ENCODE assay signal across 35 cellular contexts in the genomic region with DNA sequence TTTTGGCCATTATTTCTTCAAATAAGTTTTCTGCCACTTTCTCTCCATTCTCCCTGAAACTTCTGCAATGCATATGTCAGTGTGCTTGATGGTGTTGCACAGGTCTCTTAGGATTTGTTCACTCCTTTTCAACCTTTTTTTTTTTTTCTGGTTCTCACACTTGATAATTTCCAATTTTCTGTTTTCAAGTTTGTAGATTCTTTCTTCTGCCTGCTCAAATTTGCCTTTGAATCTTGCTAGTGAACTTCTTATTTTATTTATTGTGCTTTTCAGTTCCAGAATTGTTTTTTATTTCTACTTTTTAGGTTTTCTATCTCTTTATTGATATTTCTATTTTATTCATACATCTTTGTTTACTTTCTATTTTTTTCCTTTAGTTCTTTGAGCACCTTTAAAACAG. TPM values are rescaled to one million over a fixed set of nuclear protein-coding genes. Genes with fewer than 3 reads are reported as not detected.
"Had no signal": no experiment of that assay in that cellular context is flagged by ENCODE, and none has a peak within 500 bp of the region (broad histone marks: within the 10 kb centered on the region; RNA-seq: fewer than 3 reads in every experiment).

No MANE protein-coding gene starts in this region.

- DNase-seq: activated B cell treated with CpG ODN at 0.5 μM for 24 hours; activated CD4-positive, alpha-beta T cell treated with anti-CD3 and anti-CD28 coated beads for 48 hours; activated CD4-positive, alpha-beta T cell treated with anti-CD3 and anti-CD28 coated beads, Interleukin-2, amount 50 U/mL, for 1 hour; activated CD4-positive, alpha-beta T cell treated with anti-CD3 and anti-CD28 coated beads, Interleukin-2, amount 50 U/mL, for 48 hours; activated CD8-positive, alpha-beta memory T cell treated with anti-CD3 and anti-CD28 coated beads for 24 hours; activated CD8-positive, alpha-beta T cell treated with anti-CD3 and anti-CD28 coated beads for 36 hours; activated effector memory CD4-positive, alpha-beta T cell treated with Interleukin-2 at 50 U/mL for 16 hours; activated gamma-delta T cell treated with Interleukin-2 at 50 U/mL for 16 hours; activated naive CD4-positive, alpha-beta T cell treated with anti-CD3 and anti-CD28 coated beads, Interleukin-2, amount 50 U/mL, for 16 hours; activated naive CD4-positive, alpha-beta T cell treated with Interleukin-2 at 50 U/mL for 16 hours; activated naive CD8-positive, alpha-beta T cell treated with anti-CD3 and anti-CD28 coated beads, Interleukin-2, amount 10 ng/mL, durations not matched to agents 7 days and 5 days; activated T-cell treated with anti-CD3 and anti-CD28 coated beads, Interleukin-2, amount 50 U/mL, for 4 hours; amniotic stem cell; anterior cingulate cortex; caudate nucleus; cortex of kidney; dermis blood vessel endothelial cell; effector CD4-positive, alpha-beta T cell; effector memory CD8-positive, alpha-beta T cell; erythroblast; gastrocnemius medialis; glutamatergic neuron; heart left ventricle; T-helper 1 cell; T-helper 17 cell; T1000; WERI-Rb-1 had no signal

- H3K27me3 Mint-ChIP-seq: activated B cell treated with CpG ODN at 0.5 μM for 24 hours; activated CD8-positive, alpha-beta T cell treated with anti-CD3 and anti-CD28 coated beads for 36 hours; activated naive CD8-positive, alpha-beta T cell treated with anti-CD3 and anti-CD28 coated beads, Interleukin-2, amount 10 ng/mL, durations not matched to agents 7 days and 5 days; activated T-helper 17 cell treated with anti-CD3 and anti-CD28 coated beads, Interleukin-2, amount 50 U/mL, for 72 hours; effector memory CD8-positive, alpha-beta T cell; T-helper 17 cell had no signal

- H3K4me3 ChIP-seq: esophagus muscularis mucosa, gastrocnemius medialis, heart left ventricle had no signal

- H3K9me3 ChIP-seq: gastrocnemius medialis had no signal

- H3K4me3 Mint-ChIP-seq: activated B cell treated with CpG ODN at 0.5 μM for 24 hours; activated CD8-positive, alpha-beta T cell treated with anti-CD3 and anti-CD28 coated beads for 36 hours; activated naive CD8-positive, alpha-beta T cell treated with anti-CD3 and anti-CD28 coated beads, Interleukin-2, amount 10 ng/mL, durations not matched to agents 7 days and 5 days; activated T-cell treated with anti-CD3 and anti-CD28 coated beads, Interleukin-2, amount 50 U/mL, for 4 hours; activated T-helper 17 cell treated with anti-CD3 and anti-CD28 coated beads, Interleukin-2, amount 50 U/mL, for 72 hours; effector memory CD8-positive, alpha-beta T cell; T-helper 17 cell; T-helper 2 cell treated with Interferon-gamma antibody and Interleukin-4, amounts not matched to agents 5 μg/mL and 100 μg/mL, for 36 hours had no signal

- H3K36me3 ChIP-seq: esophagus muscularis mucosa, gastrocnemius medialis, heart left ventricle, WERI-Rb-1 had no signal

- H3K27ac ChIP-seq: esophagus muscularis mucosa, foreskin keratinocyte, gastrocnemius medialis, heart left ventricle, WERI-Rb-1 had no signal

- H3K4me1 Mint-ChIP-seq: T-helper 17 cell had no signal

- H3K27ac Mint-ChIP-seq: activated B cell treated with CpG ODN at 0.5 μM for 24 hours; activated CD8-positive, alpha-beta T cell treated with anti-CD3 and anti-CD28 coated beads for 36 hours; activated naive CD8-positive, alpha-beta T cell treated with anti-CD3 and anti-CD28 coated beads, Interleukin-2, amount 10 ng/mL, durations not matched to agents 7 days and 5 days; activated T-helper 17 cell treated with anti-CD3 and anti-CD28 coated beads, Interleukin-2, amount 50 U/mL, for 72 hours; effector memory CD8-positive, alpha-beta T cell; T-helper 17 cell; T-helper 2 cell treated with Interferon-gamma antibody and Interleukin-4, amounts not matched to agents 5 μg/mL and 100 μg/mL, for 36 hours had no signal

- H3K4me1 ChIP-seq: esophagus muscularis mucosa, foreskin keratinocyte, gastrocnemius medialis, heart left ventricle had no signal

- ATAC-seq: activated CD4-positive, CD25-positive, alpha-beta regulatory T cell treated with anti-CD3 and anti-CD28 coated beads, Interleukin-2, amount 50 U/mL, for 24 hours; activated CD8-positive, alpha-beta T cell treated with anti-CD3 and anti-CD28 coated beads for 36 hours; activated T-cell treated with anti-CD3 and anti-CD28 coated beads, Interleukin-2, amount 50 U/mL, for 4 hours; activated T-helper 17 cell treated with anti-CD3 and anti-CD28 coated beads, Interleukin-2, amount 50 U/mL, for 72 hours; effector memory CD8-positive, alpha-beta T cell; gastrocnemius medialis; heart left ventricle; T-helper 17 cell had no signal

- H3K27me3 ChIP-seq: esophagus muscularis mucosa, foreskin keratinocyte, gastrocnemius medialis, heart left ventricle had no signal

RNA-seq across cellular contexts. Expression of a gene that starts 48.4 kb away (rescaled TPM):
- total RNA-seq: chondrocyte, dermis blood vessel endothelial cell, foreskin keratinocyte had no signal
- polyA plus RNA-seq: foreskin keratinocyte had no signal

RNA-seq across cellular contexts. Expression of a gene that starts 50.0 kb away (rescaled TPM):
- total RNA-seq: activated B cell treated with CpG ODN at 0.5 μM for 24 hours; activated CD8-positive, alpha-beta T cell treated with anti-CD3 and anti-CD28 coated beads for 36 hours; activated naive CD8-positive, alpha-beta T cell treated with anti-CD3 and anti-CD28 coated beads, Interleukin-2, amount 10 ng/mL, durations not matched to agents 7 days and 5 days; activated T-cell treated with anti-CD3 and anti-CD28 coated beads, Interleukin-2, amount 50 U/mL, for 4 hours; activated T-helper 17 cell treated with anti-CD3 and anti-CD28 coated beads, Interleukin-2, amount 50 U/mL, for 72 hours; astrocyte; chondrocyte; esophagus muscularis mucosa; foreskin keratinocyte; gastrocnemius medialis; heart left ventricle; T-helper 17 cell had no signal
- polyA plus RNA-seq: adipose tissue, foreskin keratinocyte, heart left ventricle had no signal
